Comparison of ENCODE assay signal across 2 cellular contexts in genomic region chr4:75679876-75680575, GRCh38.
TF ChIP-seq lines count a peak whose summit lies in the region.

No MANE protein-coding gene starts in this region.

TF ChIP-seq in GM23338, 12 proteins besides CTCF, POLR2A, EP300 and RAD21 (continued from another document):
- no peak for TF ChIP-seq ZNF462 (CRISPR knock-in tag; IDR thresholded peaks at IDR 0.05)
- TF ChIP-seq ZNF114 (CRISPR knock-in tag; IDR thresholded peaks at IDR 0.05), result no peak
- TF ChIP-seq ETS1 (IDR thresholded peaks at IDR 0.05), result no peak
- TF ChIP-seq STAT1 (IDR thresholded peaks at IDR 0.05; ENCODE audit: unreplicated experiment), result no peak
- TF ChIP-seq EZH2 (IDR thresholded peaks at IDR 0.05; ENCODE audit: low read depth, unreplicated experiment), result no peak
- TF ChIP-seq EZH2phosphoT487 (IDR thresholded peaks at IDR 0.05; ENCODE audit: unreplicated experiment), result no peak
- no peak for TF ChIP-seq POLR2AphosphoS5 (IDR thresholded peaks at IDR 0.05; ENCODE audit: low read depth)
- no peak for TF ChIP-seq JUNB (IDR thresholded peaks at IDR 0.05; ENCODE audit: unreplicated experiment)
- no peak for TF ChIP-seq CREB1 (CRISPR knock-in tag; IDR thresholded peaks at IDR 0.05; ENCODE audit: low read depth)
- no peak for TF ChIP-seq REST (IDR thresholded peaks at IDR 0.05; ENCODE audit: unreplicated experiment)
TF ChIP-seq in GM23338: peak in this region for 0.

TF ChIP-seq in WTC11, 78 proteins besides CTCF, POLR2A, EP300 and RAD21 (continued from another document):
- TF ChIP-seq ERG (CRISPR knock-in tag; IDR thresholded peaks at IDR 0.05) (no peak), E2F4 (CRISPR knock-in tag; IDR thresholded peaks at IDR 0.05; ENCODE audit: borderline replicate concordance, low read depth) (no peak), ZNF232 (CRISPR knock-in tag; IDR thresholded peaks at IDR 0.05) (no peak), IRF2 (CRISPR knock-in tag; IDR thresholded peaks at IDR 0.05; ENCODE audit: borderline replicate concordance, low read depth) (no peak), ZNF263 (CRISPR knock-in tag; IDR thresholded peaks at IDR 0.05; ENCODE audit: low read depth) (no peak), ZMAT4 (CRISPR knock-in tag; IDR thresholded peaks at IDR 0.05) (no peak), ESRRA (CRISPR knock-in tag; IDR thresholded peaks at IDR 0.05; ENCODE audit: borderline replicate concordance) (no peak), TP53 (CRISPR knock-in tag; IDR thresholded peaks at IDR 0.05) (no peak), CBFB (CRISPR knock-in tag; IDR thresholded peaks at IDR 0.05; ENCODE audit: low read depth) (no peak), IRF1 (CRISPR knock-in tag; IDR thresholded peaks at IDR 0.05) (no peak), PREB (CRISPR knock-in tag; IDR thresholded peaks at IDR 0.05; ENCODE audit: borderline replicate concordance) (no peak)
TF ChIP-seq in WTC11: peak in this region for 0.
